ENCODE assay signal across 24 cellular contexts in genomic region chr6:56741472-56741871, GRCh38.
DNase-seq lines count a peak whose midpoint lies in the region; ATAC-seq and TF ChIP-seq lines count a peak whose summit lies in the region.
"Had no signal": no experiment of that assay in that cellular context is flagged by ENCODE, and none has a peak within 500 bp of the region (broad histone marks: within the 10 kb centered on the region; RNA-seq: fewer than 3 reads in every experiment).

No MANE protein-coding gene starts in this region.

- no peaks in the 10 kb centered on the region for H3K9me3 Mint-ChIP-seq in activated CD4-positive, alpha-beta memory T cell treated with anti-CD3 and anti-CD28 coated beads, Interleukin-2, amount 10 ng/mL, durations not matched to agents 7 days and 5 days
- H3K9me3 Mint-ChIP-seq: CD4-positive, alpha-beta T cell; natural killer cell treated with Interleukin-12 subunit alpha and Interleukin-12 subunit beta and Interleukin-15 and Interleukin-18, amount 100 ng/mL, for 72 hours; stimulated activated naive B cell treated with anti-CD40 and anti-IgM and Interleukin-4, amounts not matched to agents 10 μg/mL and 1 μg/mL and 100 μg/mL, for 72 hours had no signal

- peaks cover 18 to 66% of the 10 kb centered on the region in 2 experiments; a peak in 3 of 4 replicates for H3K79me1 ChIP-seq in IMR-90 (ENCODE audit: low read depth in 1 of 2, low read length in 2 of 2)

- no peaks in the 10 kb centered on the region for H3K9me3 ChIP-seq in IMR-90 (ENCODE audit: control insufficient read depth, insufficient read depth, low read length)
- H3K9me3 ChIP-seq in muscle layer of colon (ENCODE audit: low read length), result no peaks in the 10 kb centered on the region
- H3K9me3 ChIP-seq: esophagus squamous epithelium, prostate gland had no signal

- H3K79me2 ChIP-seq in ACC112 (ENCODE audit: control insufficient read depth, insufficient read depth, low read length, unreplicated experiment), result peaks cover 86% of the 10 kb centered on the region

- H4K91ac ChIP-seq in IMR-90 (ENCODE audit: insufficient read depth, low read depth, low read length), result no peak overlapping the region; the same call in 1 of the 2 replicates

- H2BK20ac ChIP-seq in IMR-90 (ENCODE audit: low read depth, low read length), result no peak overlapping the region

- no peak for TF ChIP-seq POLR2A in IMR-90 (IDR thresholded peaks at IDR 0.05; ENCODE audit: low read depth, low read length)

- H3K27ac Mint-ChIP-seq in activated CD4-positive, alpha-beta memory T cell treated with anti-CD3 and anti-CD28 coated beads, Interleukin-2, amount 10 ng/mL, durations not matched to agents 7 days and 5 days, result no peak overlapping the region
- H3K27ac Mint-ChIP-seq: CD4-positive, alpha-beta T cell; natural killer cell treated with Interleukin-12 subunit alpha and Interleukin-12 subunit beta and Interleukin-15 and Interleukin-18, amount 100 ng/mL, for 72 hours; stimulated activated naive B cell treated with anti-CD40 and anti-IgM and Interleukin-4, amounts not matched to agents 10 μg/mL and 1 μg/mL and 100 μg/mL, for 72 hours had no signal

- no peak for TF ChIP-seq RAD21 in IMR-90 (IDR thresholded peaks at IDR 0.05; ENCODE audit: low read length)

- peaks cover 10% of the 10 kb centered on the region for H3K9me1 ChIP-seq in IMR-90 (ENCODE audit: insufficient read depth, low read length)

- H3K4me1 ChIP-seq in ACC112 (ENCODE audit: control insufficient read depth, insufficient read depth, low read length, unreplicated experiment) (peaks cover 27% of the 10 kb centered on the region), IMR-90 (ENCODE audit: control insufficient read depth, insufficient read depth, low read length) (peaks cover 10% of the 10 kb centered on the region; the same call in 1 of the 2 replicates), muscle layer of colon (ENCODE audit: insufficient read depth, low read length) (peaks cover 52% of the 10 kb centered on the region)

- no peak overlapping the region for H2BK120ac ChIP-seq in IMR-90 (ENCODE audit: low read depth, low read length)

- H3K18ac ChIP-seq in IMR-90 (ENCODE audit: low read depth, low read length), result no peak overlapping the region

- H2AFZ ChIP-seq in ACC112 (ENCODE audit: low read length, unreplicated experiment) (no peak overlapping the region), IMR-90 (replicated peaks; ENCODE audit: low read length, poor library complexity) (no peak overlapping the region)

- no peak overlapping the region for H3K23ac ChIP-seq in IMR-90 (ENCODE audit: low read depth, low read length)

- in situ Hi-C loops in IMR-90 (cut with MboI; ENCODE audit: low sequenced_read_pairs), result no loop called here

- no peak overlapping the region for H3K14ac ChIP-seq in IMR-90 (replicated peaks; ENCODE audit: low read depth, low read length)

- H3K27me3 ChIP-seq in ACC112 (ENCODE audit: insufficient read depth, low read length) (no peaks in the 10 kb centered on the region), IMR-90 (ENCODE audit: control insufficient read depth, insufficient read depth, low read length) (no peaks in the 10 kb centered on the region), dorsolateral prefrontal cortex (no peaks in the 10 kb centered on the region), muscle layer of colon (ENCODE audit: control insufficient read depth in 1 of 2, insufficient read depth in 2 of 2, low read length in 2 of 2) (no peaks in the 10 kb centered on the region)
- H3K27me3 ChIP-seq: esophagus squamous epithelium had no signal

- H3K9ac ChIP-seq in IMR-90 (ENCODE audit: low read depth, low read length), result no peak overlapping the region
- H3K9ac ChIP-seq in muscle layer of colon (ENCODE audit: low read length), result no peak overlapping the region
- H3K9ac ChIP-seq: KMS-11 had no signal

- BruUV-seq in IMR-90 (replicated peaks; lab: Mats Ljungman, UMichigan), result no TSS peak

- H3K4me1 Mint-ChIP-seq in activated CD4-positive, alpha-beta memory T cell treated with anti-CD3 and anti-CD28 coated beads, Interleukin-2, amount 10 ng/mL, durations not matched to agents 7 days and 5 days, result no peaks in the 10 kb centered on the region

- peak overlapping the region; percentile 51 for H2BK5ac ChIP-seq in IMR-90 (ENCODE audit: low read depth, low read length, poor library complexity, severe bottlenecking)

- DNase-seq in IMR-90 (no peak), dorsolateral prefrontal cortex (no peak), SW480 (ENCODE audit: low spot score) (no peak)
- no peak for DNase-seq in activated CD4-positive, alpha-beta memory T cell treated with anti-CD3 and anti-CD28 coated beads, Interleukin-2, amount 10 ng/mL, durations not matched to agents 7 days and 5 days
- no peak for DNase-seq in stimulated activated CD4-positive, alpha-beta T cell treated with anti-CD3 and anti-CD28 coated beads, Interleukin-2, amount 100 ng/mL, for 48 hours
- DNase-seq: activated CD4-positive, CD25-positive, alpha-beta regulatory T cell; activated CD8-positive, alpha-beta memory T cell treated with anti-CD3 and anti-CD28 coated beads for 24 hours; CD4-positive, alpha-beta T cell; DMS79; esophagus squamous epithelium; glutamatergic neuron; NCI-H1048; NCI-H524; SIG-M5; stimulated activated CD4-positive, alpha-beta T cell treated with anti-CD3 and anti-CD28 coated beads, Interleukin-15, amount 100 ng/mL, for 24 hours; stimulated activated naive B cell treated with anti-CD40 and anti-IgM and Interleukin-4, amounts not matched to agents 10 μg/mL and 1 μg/mL and 100 μg/mL, for 72 hours; T-helper 2 cell had no signal

- no peak overlapping the region for H3K4me2 ChIP-seq in IMR-90 (ENCODE audit: low read depth, low read length)
- H3K4me2 ChIP-seq: KMS-11 had no signal

- no peak for ATAC-seq in IMR-90 (ENCODE audit: low read depth)
- no peak for ATAC-seq in HG03045 (IDR thresholded peaks at IDR 0.05; ENCODE audit: unreplicated experiment)
- ATAC-seq: natural killer cell treated with Interleukin-12 subunit alpha and Interleukin-12 subunit beta and Interleukin-15 and Interleukin-18, amount 100 ng/mL, for 72 hours had no signal

- no peak overlapping the region for H4K8ac ChIP-seq in IMR-90 (ENCODE audit: low read depth in 2 of 2, low read length in 2 of 2)

- H3K27ac ChIP-seq in ACC112 (ENCODE audit: low read depth, low read length), result peak overlapping the region; percentile 49
- no peak overlapping the region for H3K27ac ChIP-seq in IMR-90 (ENCODE audit: insufficient read depth, low read length)
- H3K27ac ChIP-seq in dorsolateral prefrontal cortex, result peak overlapping the region in 42 of 59 donors; percentile 0 to 79 (median 46)
- peak overlapping the region; percentile 54 for H3K27ac ChIP-seq in muscle layer of colon (ENCODE audit: low read depth, low read length)
- H3K27ac ChIP-seq: KMS-11, prostate gland had no signal

- H2AK5ac ChIP-seq in IMR-90 (ENCODE audit: low read depth, low read length), result no peak overlapping the region

- H3K56ac ChIP-seq in IMR-90 (ENCODE audit: extremely low read depth, insufficient read depth, low read length), result no peak overlapping the region

- H4K20me1 ChIP-seq in IMR-90 (ENCODE audit: insufficient read depth, low read length), result peaks cover 41% of the 10 kb centered on the region

- peaks cover 2% of the 10 kb centered on the region for H3K27me3 Mint-ChIP-seq in activated CD4-positive, alpha-beta memory T cell treated with anti-CD3 and anti-CD28 coated beads, Interleukin-2, amount 10 ng/mL, durations not matched to agents 7 days and 5 days
- H3K27me3 Mint-ChIP-seq: stimulated activated naive B cell treated with anti-CD40 and anti-IgM and Interleukin-4, amounts not matched to agents 10 μg/mL and 1 μg/mL and 100 μg/mL, for 72 hours had no signal

- TF ChIP-seq CTCF in IMR-90 (conservative IDR thresholded peaks at IDR 0.05; ENCODE audit: low read depth, low read length) (no peak), dorsolateral prefrontal cortex (IDR thresholded peaks at IDR 0.05 in 54 of 56, conservative IDR thresholded peaks at IDR 0.05 in 2 of 56; ENCODE audit: low read depth in 1 of 56, partially characterized antibody in 56 of 56) (no peak)

- H2AK9ac ChIP-seq in IMR-90 (replicated peaks; ENCODE audit: low read depth, low read length, poor library complexity), result no peak overlapping the region

- intact Hi-C loops in IMR-90 (cut with micrococcal nuclease) (no loop called here), dorsolateral prefrontal cortex (cut with DNase I) (no loop called here)

- no peaks in the 10 kb centered on the region for H3K36me3 ChIP-seq in ACC112 (ENCODE audit: insufficient read depth, low read length)
- no peaks in the 10 kb centered on the region for H3K36me3 ChIP-seq in IMR-90 (ENCODE audit: control insufficient read depth, insufficient read depth, low read length)
- H3K36me3 ChIP-seq in muscle layer of colon (ENCODE audit: insufficient read depth, low read length), result no peaks in the 10 kb centered on the region
- H3K36me3 ChIP-seq: esophagus squamous epithelium, prostate gland had no signal

- CTCF ChIA-PET in IMR-90 (lab: Yijun Ruan, JAX), result interaction anchor here (1.0 to 1.4 kb wide), 2 partner anchors 12 to 32 kb away, joined by 3 read pairs; no protein-coding TSS in a partner anchor
- CTCF ChIA-PET in activated CD4-positive, alpha-beta memory T cell treated with anti-CD3 and anti-CD28 coated beads, Interleukin-2, amount 10 ng/mL, durations not matched to agents 7 days and 5 days (lab: Charles Lee), result no interaction called here

- H3K36me3 Mint-ChIP-seq in activated CD4-positive, alpha-beta memory T cell treated with anti-CD3 and anti-CD28 coated beads, Interleukin-2, amount 10 ng/mL, durations not matched to agents 7 days and 5 days (ENCODE audit: low read depth), result no peaks in the 10 kb centered on the region
- H3K36me3 Mint-ChIP-seq: natural killer cell treated with Interleukin-12 subunit alpha and Interleukin-12 subunit beta and Interleukin-15 and Interleukin-18, amount 100 ng/mL, for 72 hours; stimulated activated naive B cell treated with anti-CD40 and anti-IgM and Interleukin-4, amounts not matched to agents 10 μg/mL and 1 μg/mL and 100 μg/mL, for 72 hours had no signal

- dilution Hi-C loops in IMR-90 (cut with HindIII; ENCODE audit: low sequenced_read_pairs, unreplicated experiment), result no loop called here

- H3K4ac ChIP-seq in IMR-90 (ENCODE audit: low read depth, low read length), result no peak overlapping the region

- no peak overlapping the region for H2BK15ac ChIP-seq in IMR-90 (ENCODE audit: low read depth, low read length)

- no peak overlapping the region for H3K4me3 Mint-ChIP-seq in activated CD4-positive, alpha-beta memory T cell treated with anti-CD3 and anti-CD28 coated beads, Interleukin-2, amount 10 ng/mL, durations not matched to agents 7 days and 5 days
- H3K4me3 Mint-ChIP-seq: CD4-positive, alpha-beta T cell; natural killer cell treated with Interleukin-12 subunit alpha and Interleukin-12 subunit beta and Interleukin-15 and Interleukin-18, amount 100 ng/mL, for 72 hours had no signal

- H4K5ac ChIP-seq in IMR-90 (ENCODE audit: low read depth, low read length), result no peak overlapping the region

- H3K4me3 ChIP-seq in ACC112 (ENCODE audit: low read depth, low read length) (no peak overlapping the region), IMR-90 (ENCODE audit: insufficient read depth, low read depth, low read length) (no peak overlapping the region), dorsolateral prefrontal cortex (peak overlapping the region in 16 of 59 donors; percentile 1 to 54 (median 30)), muscle layer of colon (ENCODE audit: low read depth in 1 of 2, low read length in 2 of 2) (peak overlapping the region; percentile 25 to 33)
- H3K4me3 ChIP-seq: lung had no signal

- POLR2A ChIA-PET in IMR-90 (lab: Charles Lee; ENCODE audit: unreplicated experiment), result no interaction called here
- POLR2A ChIA-PET in activated CD4-positive, alpha-beta memory T cell treated with anti-CD3 and anti-CD28 coated beads, Interleukin-2, amount 10 ng/mL, durations not matched to agents 7 days and 5 days (lab: Charles Lee), result no interaction called here

Comparison
In these comparisons a context has a peak if more than half of its experiments do, and no peak if none do; other contexts are left out.
1. H3K4me3 ChIP-seq: peak in muscle layer of colon (2 of 2); none in ACC112 (single experiment) and IMR-90 (single experiment).